In the genomic region with DNA sequence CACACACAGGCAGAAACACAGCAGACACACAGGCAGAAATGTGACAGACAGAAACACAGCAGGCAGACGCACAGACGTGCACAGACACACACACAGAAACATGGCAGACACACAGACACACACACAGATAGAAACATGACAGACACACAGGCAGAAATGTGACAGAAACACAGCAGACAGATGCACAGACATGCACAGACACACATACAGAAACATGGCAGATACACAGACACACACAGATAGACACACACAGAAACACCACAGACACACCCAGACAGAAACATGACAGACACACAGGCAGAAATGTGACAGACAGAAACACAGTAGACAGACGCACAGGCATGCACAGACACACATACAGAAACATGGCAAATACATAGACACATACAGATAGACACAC, we compare ENCODE assay signal across 1 cellular context.
TF ChIP-seq lines count a peak whose summit lies in the region.

No MANE protein-coding gene starts in this region.

TF ChIP-seq in SK-N-SH, 30 proteins besides CTCF, POLR2A, EP300 and RAD21 (continued from another document):
- TF ChIP-seq, protein P1, sequence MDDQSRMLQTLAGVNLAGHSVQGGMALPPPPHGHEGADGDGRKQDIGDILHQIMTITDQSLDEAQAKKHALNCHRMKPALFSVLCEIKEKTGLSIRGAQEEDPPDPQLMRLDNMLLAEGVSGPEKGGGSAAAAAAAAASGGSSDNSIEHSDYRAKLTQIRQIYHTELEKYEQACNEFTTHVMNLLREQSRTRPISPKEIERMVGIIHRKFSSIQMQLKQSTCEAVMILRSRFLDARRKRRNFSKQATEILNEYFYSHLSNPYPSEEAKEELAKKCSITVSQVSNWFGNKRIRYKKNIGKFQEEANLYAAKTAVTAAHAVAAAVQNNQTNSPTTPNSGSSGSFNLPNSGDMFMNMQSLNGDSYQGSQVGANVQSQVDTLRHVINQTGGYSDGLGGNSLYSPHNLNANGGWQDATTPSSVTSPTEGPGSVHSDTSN (IDR thresholded peaks at IDR 0.05), result no peak
- no peak for TF ChIP-seq NFIC (IDR thresholded peaks at IDR 0.05; ENCODE audit: borderline replicate concordance)
